ENCODE assay signal across 1 cellular context in genomic region chr6:56688521-56688920, GRCh38.
TF ChIP-seq lines count a peak whose summit lies in the region.

No MANE protein-coding gene starts in this region.

TF ChIP-seq in HepG2, 621 proteins besides CTCF, POLR2A, EP300 and RAD21:
- TF ChIP-seq ZMAT5 (CRISPR knock-in tag; IDR thresholded peaks at IDR 0.05; ENCODE audit: borderline replicate concordance, low read depth) (no peak), XBP1 (CRISPR knock-in tag; IDR thresholded peaks at IDR 0.05) (no peak), KLF15 (CRISPR knock-in tag; IDR thresholded peaks at IDR 0.05; ENCODE audit: borderline replicate concordance) (no peak), SKI (IDR thresholded peaks at IDR 0.05; ENCODE audit: partially characterized antibody) (no peak), TCF7 (IDR thresholded peaks at IDR 0.05; ENCODE audit: low read depth) (no peak), NCOA2 (CRISPR knock-in tag; IDR thresholded peaks at IDR 0.05) (no peak), KAT7 (CRISPR knock-in tag; IDR thresholded peaks at IDR 0.05; ENCODE audit: borderline replicate concordance) (no peak), MBNL3 (CRISPR knock-in tag; conservative IDR thresholded peaks at IDR 0.05) (no peak), HDAC1 (CRISPR knock-in tag; IDR thresholded peaks at IDR 0.05) (no peak), TRAFD1 (CRISPR knock-in tag; IDR thresholded peaks at IDR 0.05; ENCODE audit: borderline replicate concordance) (no peak), SOX5 (CRISPR knock-in tag; IDR thresholded peaks at IDR 0.05; ENCODE audit: borderline replicate concordance) (no peak), ZNF746 (CRISPR knock-in tag; IDR thresholded peaks at IDR 0.05) (no peak), ZNF747 (CRISPR knock-in tag; IDR thresholded peaks at IDR 0.05; ENCODE audit: borderline replicate concordance) (no peak), ZNF296 (CRISPR knock-in tag; conservative IDR thresholded peaks at IDR 0.05) (no peak), RBAK (CRISPR knock-in tag; IDR thresholded peaks at IDR 0.05) (no peak), KLF9 (CRISPR knock-in tag; IDR thresholded peaks at IDR 0.05; ENCODE audit: low read depth) (no peak), SP4 (CRISPR knock-in tag; IDR thresholded peaks at IDR 0.05) (no peak), CBFB (CRISPR knock-in tag; IDR thresholded peaks at IDR 0.05) (no peak), BRD4 (CRISPR knock-in tag; IDR thresholded peaks at IDR 0.05) (no peak)
TF ChIP-seq in HepG2: peak in this region for 0.
